In the genomic region with DNA sequence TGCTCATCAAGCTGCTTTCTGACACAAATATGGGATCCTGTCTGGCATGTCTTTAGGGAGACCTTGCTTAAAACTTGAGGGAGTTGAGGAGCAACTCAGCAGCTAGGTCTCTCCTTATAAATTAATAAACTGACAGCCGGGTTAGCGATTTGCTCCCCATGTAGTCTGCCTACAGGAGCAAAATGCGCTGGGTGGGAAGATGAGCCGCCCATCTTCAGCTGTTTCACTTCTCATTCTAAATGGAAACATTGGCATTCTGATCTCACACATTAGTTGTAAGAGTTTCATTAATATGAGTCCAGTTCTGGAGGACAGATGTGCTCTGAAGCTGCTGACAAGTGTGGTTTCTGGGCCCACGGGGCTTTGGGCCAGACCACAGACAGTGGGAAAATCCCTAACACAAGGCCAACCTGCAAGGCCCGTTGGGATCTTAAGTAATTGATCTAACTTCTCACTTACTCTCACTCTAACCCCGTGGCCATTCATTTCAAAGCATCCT, we compare ENCODE assay signal across 9 cellular contexts.
DNase-seq lines count a peak whose midpoint lies in the region; ATAC-seq and TF ChIP-seq lines count a peak whose summit lies in the region.
"Had no signal": no experiment of that assay in that cellular context is flagged by ENCODE, and none has a peak within 500 bp of the region (broad histone marks: within the 10 kb centered on the region; RNA-seq: fewer than 3 reads in every experiment).

No MANE protein-coding gene starts in this region.

- H3K36me3 Mint-ChIP-seq in HFFc6 (ENCODE audit: low read depth) = no peaks in the 10 kb centered on the region
- H3K36me3 Mint-ChIP-seq in activated T-helper 1 cell treated with anti-CD3 and anti-CD28 coated beads, Interleukin-12 subunit alpha, Interleukin-12 subunit beta, Interleukin-2, Interleukin-4 antibody, amounts not matched to agents 30 ng/mL and 10 ng/mL and 1 ng/mL, durations not matched to agents 14 hours and 24 hours and 36 hours (ENCODE audit: low read depth) = no peaks in the 10 kb centered on the region

- H3K4me1 ChIP-seq in MM.1S (ENCODE audit: low read length) = peaks cover 6% of the 10 kb centered on the region; the same call in 1 of the 2 replicates

- H3K36me3 ChIP-seq in MM.1S (replicated peaks; ENCODE audit: insufficient read depth, low read length) (no peaks in the 10 kb centered on the region), WERI-Rb-1 (no peaks in the 10 kb centered on the region)

- TF ChIP-seq CTCF in MM.1S (IDR thresholded peaks at IDR 0.05; ENCODE audit: low read length) (no peak), WERI-Rb-1 (IDR thresholded peaks at IDR 0.05; ENCODE audit: low read depth, low read length) (no peak), HFFc6 (IDR thresholded peaks at IDR 0.05) (no peak)

- no peaks in the 10 kb centered on the region for H3K79me2 ChIP-seq in MM.1S (ENCODE audit: low read length)

- H3K4me2 ChIP-seq in MM.1S (ENCODE audit: low read depth, low read length) = peak overlapping the region; percentile 51

- no peaks in the 10 kb centered on the region for H3K9me2 ChIP-seq in MM.1S (replicated peaks; ENCODE audit: insufficient read depth, low read length)

- DNase-seq in MM.1S (peak; percentile 72), pons (ENCODE audit: low spot score) (peak; percentile 11), WERI-Rb-1 (no peak), HFFc6 (no peak), AG08395 (ENCODE audit: low spot score) (no peak)
- DNase-seq in activated T-helper 1 cell treated with anti-CD3 and anti-CD28 coated beads, Interleukin-12 subunit alpha, Interleukin-12 subunit beta, Interleukin-2, Interleukin-4 antibody, amounts not matched to agents 30 ng/mL and 10 ng/mL and 1 ng/mL, durations not matched to agents 14 hours and 24 hours and 36 hours (ENCODE audit: low spot score) = no peak
- DNase-seq: foreskin melanocyte had no signal

- H3K9me3 ChIP-seq in MM.1S (replicated peaks; ENCODE audit: insufficient read depth, low read length) (no peaks in the 10 kb centered on the region), WERI-Rb-1 (ENCODE audit: severe bottlenecking) (no peaks in the 10 kb centered on the region)

- H3K4me1 Mint-ChIP-seq in HFFc6 (ENCODE audit: low read depth) = peaks cover 34% of the 10 kb centered on the region
- H3K4me1 Mint-ChIP-seq in activated T-helper 1 cell treated with anti-CD3 and anti-CD28 coated beads, Interleukin-12 subunit alpha, Interleukin-12 subunit beta, Interleukin-2, Interleukin-4 antibody, amounts not matched to agents 30 ng/mL and 10 ng/mL and 1 ng/mL, durations not matched to agents 14 hours and 24 hours and 36 hours (ENCODE audit: low read depth) = no peaks in the 10 kb centered on the region

- no peaks in the 10 kb centered on the region for H3K9me3 Mint-ChIP-seq in HFFc6
- no peaks in the 10 kb centered on the region for H3K9me3 Mint-ChIP-seq in activated T-helper 1 cell treated with anti-CD3 and anti-CD28 coated beads, Interleukin-12 subunit alpha, Interleukin-12 subunit beta, Interleukin-2, Interleukin-4 antibody, amounts not matched to agents 30 ng/mL and 10 ng/mL and 1 ng/mL, durations not matched to agents 14 hours and 24 hours and 36 hours

- no peak overlapping the region for H3K9ac ChIP-seq in MM.1S (ENCODE audit: low read length)

- ATAC-seq in GM18873 (IDR thresholded peaks at IDR 0.05; ENCODE audit: low FRiP score, unreplicated experiment) (peak; percentile 59), HG02610 (IDR thresholded peaks at IDR 0.05; ENCODE audit: unreplicated experiment) (peak; percentile 89)

- intact Hi-C loops in activated T-helper 1 cell treated with anti-CD3 and anti-CD28 coated beads, Interleukin-12 subunit alpha, Interleukin-12 subunit beta, Interleukin-2, Interleukin-4 antibody, amounts not matched to agents 30 ng/mL and 10 ng/mL and 1 ng/mL, durations not matched to agents 14 hours and 24 hours and 36 hours (cut with micrococcal nuclease) = no loop called here

- no peaks in the 10 kb centered on the region; the same call in 1 of the 2 replicates for H3K27me3 Mint-ChIP-seq in HFFc6 (ENCODE audit: insufficient read depth)
- H3K27me3 Mint-ChIP-seq in activated T-helper 1 cell treated with anti-CD3 and anti-CD28 coated beads, Interleukin-12 subunit alpha, Interleukin-12 subunit beta, Interleukin-2, Interleukin-4 antibody, amounts not matched to agents 30 ng/mL and 10 ng/mL and 1 ng/mL, durations not matched to agents 14 hours and 24 hours and 36 hours (ENCODE audit: insufficient read depth) = peaks cover 5% of the 10 kb centered on the region

- peak overlapping the region; percentile 44 for H2AFZ ChIP-seq in MM.1S (ENCODE audit: low read length)

- H3K27me3 ChIP-seq in MM.1S (replicated peaks; ENCODE audit: insufficient read depth, low read length) = no peaks in the 10 kb centered on the region
- no peaks in the 10 kb centered on the region for H3K27me3 ChIP-seq in WERI-Rb-1 (ENCODE audit: insufficient read depth, low read depth, severe bottlenecking)

- H4K20me1 ChIP-seq in MM.1S (ENCODE audit: insufficient read depth, low read length) = no peaks in the 10 kb centered on the region

- no peak overlapping the region for H3K4me3 Mint-ChIP-seq in HFFc6
- no peak overlapping the region for H3K4me3 Mint-ChIP-seq in activated T-helper 1 cell treated with anti-CD3 and anti-CD28 coated beads, Interleukin-12 subunit alpha, Interleukin-12 subunit beta, Interleukin-2, Interleukin-4 antibody, amounts not matched to agents 30 ng/mL and 10 ng/mL and 1 ng/mL, durations not matched to agents 14 hours and 24 hours and 36 hours

- H3F3A ChIP-seq in MM.1S (ENCODE audit: insufficient read depth, low read length) = 0 out of 2 replicates have a peak, but pooled peaks cover 4% of the 10 kb centered on the region

- H3K4me3 ChIP-seq in MM.1S (ENCODE audit: low read length) (peak overlapping the region; percentile 17; the same call in 1 of the 2 replicates), WERI-Rb-1 (ENCODE audit: low read depth, low read length) (no peak overlapping the region)

- H3K27ac Mint-ChIP-seq in HFFc6 = no peak overlapping the region
- H3K27ac Mint-ChIP-seq in activated T-helper 1 cell treated with anti-CD3 and anti-CD28 coated beads, Interleukin-12 subunit alpha, Interleukin-12 subunit beta, Interleukin-2, Interleukin-4 antibody, amounts not matched to agents 30 ng/mL and 10 ng/mL and 1 ng/mL, durations not matched to agents 14 hours and 24 hours and 36 hours = no peak overlapping the region

- H3K27ac ChIP-seq in MM.1S (ENCODE audit: low read length) = peak overlapping the region; percentile 58; the same call in 1 of the 2 replicates
- no peak overlapping the region for H3K27ac ChIP-seq in WERI-Rb-1

Comparison
In these comparisons a context has a peak if more than half of its experiments do, and no peak if none do; other contexts are left out.
1. DNase-seq: peak in MM.1S (single experiment) and pons (single experiment); none in WERI-Rb-1 (single experiment), HFFc6 (single experiment), AG08395 (single experiment) and activated T-helper 1 cell treated with anti-CD3 and anti-CD28 coated beads, Interleukin-12 subunit alpha, Interleukin-12 subunit beta, Interleukin-2, Interleukin-4 antibody, amounts not matched to agents 30 ng/mL and 10 ng/mL and 1 ng/mL, durations not matched to agents 14 hours and 24 hours and 36 hours (single experiment).